9 cellular contexts compared by ENCODE assay signal in the genomic region with DNA sequence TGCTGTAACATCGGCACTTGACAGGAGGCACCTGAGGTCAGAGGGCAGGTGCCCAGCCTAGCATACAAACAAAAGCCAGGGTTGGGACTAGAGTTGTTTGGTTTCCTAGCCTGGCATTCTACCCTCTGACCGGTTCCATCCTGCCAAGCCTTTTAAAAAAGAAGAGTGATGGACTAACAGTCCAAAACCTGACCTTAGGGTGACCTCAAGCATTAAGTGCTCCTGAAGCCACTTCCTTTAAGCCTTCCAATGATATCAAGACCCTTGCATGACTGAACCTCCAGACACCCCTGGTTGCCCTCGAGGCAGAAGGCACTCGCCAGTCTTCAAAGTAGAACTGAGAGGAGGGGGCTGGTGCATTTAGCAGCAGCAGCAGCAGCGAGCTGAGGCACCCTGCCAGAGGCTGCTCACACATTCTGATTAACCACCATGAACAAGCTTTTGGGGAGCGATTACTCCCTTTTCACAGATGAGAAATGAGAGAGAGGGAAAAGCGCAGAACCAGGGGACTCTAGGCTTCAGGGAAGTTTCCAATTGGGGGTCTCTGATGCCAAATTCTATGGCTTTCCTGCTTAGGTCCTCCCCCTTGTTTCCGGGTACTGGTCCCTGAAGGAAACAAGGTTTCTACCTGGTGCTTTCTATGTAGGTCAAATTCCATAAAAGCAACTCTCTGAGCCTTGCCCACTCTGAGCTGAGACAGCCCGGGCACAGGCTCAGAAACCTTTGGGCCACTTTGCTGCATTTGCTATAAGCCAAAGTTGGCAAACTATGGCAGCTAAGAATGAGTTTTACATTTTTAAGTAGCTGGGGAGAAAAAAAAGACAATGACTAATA. TPM values are rescaled to one million over a fixed set of nuclear protein-coding genes. Genes with fewer than 3 reads are reported as not detected.
DNase-seq lines count a peak whose midpoint lies in the region; FAIRE-seq and TF ChIP-seq lines count a peak whose summit lies in the region.
"Had no signal": no experiment of that assay in that cellular context is flagged by ENCODE, and none has a peak within 500 bp of the region (broad histone marks: within the 10 kb centered on the region; RNA-seq: fewer than 3 reads in every experiment).

No MANE protein-coding gene starts in this region.

- H3K27me3 ChIP-seq in liver (ENCODE audit: control insufficient read depth in 4 of 4, insufficient read depth in 4 of 4, low read length in 3 of 4) (no peaks in the 10 kb centered on the region), vagina (no peaks in the 10 kb centered on the region)

- H3K4me3 Mint-ChIP-seq in activated naive CD8-positive, alpha-beta T cell, result peak overlapping the region; percentile 51

- TF ChIP-seq EP300 in Ishikawa (IDR thresholded peaks at IDR 0.05; ENCODE audit: borderline replicate concordance), result no peak

- H3K9me3 ChIP-seq in liver (ENCODE audit: control insufficient read depth in 4 of 4, low read length in 3 of 4) (no peaks in the 10 kb centered on the region), vagina (no peaks in the 10 kb centered on the region)

- H3K36me3 ChIP-seq in liver (ENCODE audit: control insufficient read depth in 4 of 4, insufficient read depth in 3 of 4, low read depth in 1 of 4, low read length in 3 of 4) (no peaks in the 10 kb centered on the region), vagina (no peaks in the 10 kb centered on the region)

- WGBS in liver, result 59% methylated on average over 9 of the region's 9 CpGs

- H3K4me3 ChIP-seq in liver (ENCODE audit: low read depth in 1 of 3, low read length in 3 of 3), result no peak overlapping the region
- H3K4me3 ChIP-seq in vagina, result no peak overlapping the region

- intact Hi-C loops in vagina (cut with DNase I), result no loop called here

- no peak for TF ChIP-seq CTCF in C4-2B (conservative IDR thresholded peaks at IDR 0.05)
- no peak for TF ChIP-seq CTCF in liver (IDR thresholded peaks at IDR 0.05; ENCODE audit: low read depth, low read length, missing input control)
- no peak for TF ChIP-seq CTCF in vagina (IDR thresholded peaks at IDR 0.05)
- TF ChIP-seq CTCF in D721Med (IDR thresholded peaks at IDR 0.05; ENCODE audit: insufficient read depth, missing control alignments), result no peak

- no peaks in the 10 kb centered on the region for H3K9me3 Mint-ChIP-seq in activated naive CD8-positive, alpha-beta T cell (ENCODE audit: low read depth)

- H3K27ac Mint-ChIP-seq in activated naive CD8-positive, alpha-beta T cell, result peak overlapping the region; percentile 74

- TF ChIP-seq POLR2A in vagina (IDR thresholded peaks at IDR 0.05), result no peak

- H3K27ac ChIP-seq in C4-2B, result peak overlapping the region; percentile 99
- no peak overlapping the region for H3K27ac ChIP-seq in liver (ENCODE audit: low read depth in 1 of 2, low read length in 2 of 2)
- no peak overlapping the region for H3K27ac ChIP-seq in vagina

- peaks cover 2 to 8% (median 7%) of the 10 kb centered on the region in 4 donors for H3K4me1 ChIP-seq in liver (ENCODE audit: control insufficient read depth in 4 of 4, insufficient read depth in 4 of 4, low read length in 3 of 4)
- peaks cover 80% of the 10 kb centered on the region for H3K4me1 ChIP-seq in vagina

- H3K27me3 Mint-ChIP-seq in activated naive CD8-positive, alpha-beta T cell, result no peaks in the 10 kb centered on the region

- H3K4me1 Mint-ChIP-seq in activated naive CD8-positive, alpha-beta T cell (ENCODE audit: low read depth), result peaks cover 93% of the 10 kb centered on the region

- H3K9ac ChIP-seq in liver (ENCODE audit: low read depth in 1 of 2, low read length in 2 of 2), result no peak overlapping the region

- H3K36me3 Mint-ChIP-seq in activated naive CD8-positive, alpha-beta T cell, result peaks cover 11% of the 10 kb centered on the region

- TF ChIP-seq RAD21 in Ishikawa (IDR thresholded peaks at IDR 0.05; ENCODE audit: low read depth) (no peak), liver (IDR thresholded peaks at IDR 0.05) (no peak)

- FAIRE-seq in D721Med (lab: Jason Lieb, UNC), result no peak

- no peak for DNase-seq in vagina (ENCODE audit: extremely low spot score in 2 of 2)
- DNase-seq in stimulated activated CD4-positive, alpha-beta T cell treated with anti-CD3 and anti-CD28 coated beads, Interleukin-15, amount 100 ng/mL, for 24 hours, result no peak
- no peak for DNase-seq in D721Med (ENCODE audit: insufficient read length, low spot score)
- no peak for DNase-seq in stimulated activated CD4-positive, alpha-beta T cell treated with anti-CD3 and anti-CD28 coated beads, Interleukin-2, amount 100 ng/mL, for 48 hours
- DNase-seq: aorta had no signal

TF ChIP-seq in Ishikawa, 13 proteins besides CTCF, POLR2A, EP300 and RAD21:
- TF ChIP-seq ZBTB7A (IDR thresholded peaks at IDR 0.05; ENCODE audit: low read depth) (0 out of 2 replicates have a peak, but pooled peaks have one; percentile 41), TEAD4 (IDR thresholded peaks at IDR 0.05) (no peak)

TF ChIP-seq in liver, 16 proteins besides CTCF, POLR2A, EP300 and RAD21:
- TF ChIP-seq FOXA1 (IDR thresholded peaks at IDR 0.05) (no peak), SP1 (IDR thresholded peaks at IDR 0.05) (peak; percentile 76), GABPA (IDR thresholded peaks at IDR 0.05 in 1 of 2, conservative IDR thresholded peaks at IDR 0.05 in 1 of 2) (no peak), RXRA (IDR thresholded peaks at IDR 0.05) (peak; percentile 87 to 93), HNF4A (conservative IDR thresholded peaks at IDR 0.05) (peak; percentile 76 to 91), HNF4G (IDR thresholded peaks at IDR 0.05) (peak; percentile 58), NR2F2 (IDR thresholded peaks at IDR 0.05) (peak; percentile 82), FOXA2 (IDR thresholded peaks at IDR 0.05) (no peak), TAF1 (conservative IDR thresholded peaks at IDR 0.05) (no peak), JUND (IDR thresholded peaks at IDR 0.05) (peak in 1 of 2 donors; percentile 25)
- TF ChIP-seq, protein P1, sequence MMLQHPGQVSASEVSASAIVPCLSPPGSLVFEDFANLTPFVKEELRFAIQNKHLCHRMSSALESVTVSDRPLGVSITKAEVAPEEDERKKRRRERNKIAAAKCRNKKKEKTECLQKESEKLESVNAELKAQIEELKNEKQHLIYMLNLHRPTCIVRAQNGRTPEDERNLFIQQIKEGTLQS (IDR thresholded peaks at IDR 0.05), result no peak
- TF ChIP-seq, protein P2, sequence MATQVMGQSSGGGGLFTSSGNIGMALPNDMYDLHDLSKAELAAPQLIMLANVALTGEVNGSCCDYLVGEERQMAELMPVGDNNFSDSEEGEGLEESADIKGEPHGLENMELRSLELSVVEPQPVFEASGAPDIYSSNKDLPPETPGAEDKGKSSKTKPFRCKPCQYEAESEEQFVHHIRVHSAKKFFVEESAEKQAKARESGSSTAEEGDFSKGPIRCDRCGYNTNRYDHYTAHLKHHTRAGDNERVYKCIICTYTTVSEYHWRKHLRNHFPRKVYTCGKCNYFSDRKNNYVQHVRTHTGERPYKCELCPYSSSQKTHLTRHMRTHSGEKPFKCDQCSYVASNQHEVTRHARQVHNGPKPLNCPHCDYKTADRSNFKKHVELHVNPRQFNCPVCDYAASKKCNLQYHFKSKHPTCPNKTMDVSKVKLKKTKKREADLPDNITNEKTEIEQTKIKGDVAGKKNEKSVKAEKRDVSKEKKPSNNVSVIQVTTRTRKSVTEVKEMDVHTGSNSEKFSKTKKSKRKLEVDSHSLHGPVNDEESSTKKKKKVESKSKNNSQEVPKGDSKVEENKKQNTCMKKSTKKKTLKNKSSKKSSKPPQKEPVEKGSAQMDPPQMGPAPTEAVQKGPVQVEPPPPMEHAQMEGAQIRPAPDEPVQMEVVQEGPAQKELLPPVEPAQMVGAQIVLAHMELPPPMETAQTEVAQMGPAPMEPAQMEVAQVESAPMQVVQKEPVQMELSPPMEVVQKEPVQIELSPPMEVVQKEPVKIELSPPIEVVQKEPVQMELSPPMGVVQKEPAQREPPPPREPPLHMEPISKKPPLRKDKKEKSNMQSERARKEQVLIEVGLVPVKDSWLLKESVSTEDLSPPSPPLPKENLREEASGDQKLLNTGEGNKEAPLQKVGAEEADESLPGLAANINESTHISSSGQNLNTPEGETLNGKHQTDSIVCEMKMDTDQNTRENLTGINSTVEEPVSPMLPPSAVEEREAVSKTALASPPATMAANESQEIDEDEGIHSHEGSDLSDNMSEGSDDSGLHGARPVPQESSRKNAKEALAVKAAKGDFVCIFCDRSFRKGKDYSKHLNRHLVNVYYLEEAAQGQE (IDR thresholded peaks at IDR 0.05), result no peak
- TF ChIP-seq, protein P3, sequence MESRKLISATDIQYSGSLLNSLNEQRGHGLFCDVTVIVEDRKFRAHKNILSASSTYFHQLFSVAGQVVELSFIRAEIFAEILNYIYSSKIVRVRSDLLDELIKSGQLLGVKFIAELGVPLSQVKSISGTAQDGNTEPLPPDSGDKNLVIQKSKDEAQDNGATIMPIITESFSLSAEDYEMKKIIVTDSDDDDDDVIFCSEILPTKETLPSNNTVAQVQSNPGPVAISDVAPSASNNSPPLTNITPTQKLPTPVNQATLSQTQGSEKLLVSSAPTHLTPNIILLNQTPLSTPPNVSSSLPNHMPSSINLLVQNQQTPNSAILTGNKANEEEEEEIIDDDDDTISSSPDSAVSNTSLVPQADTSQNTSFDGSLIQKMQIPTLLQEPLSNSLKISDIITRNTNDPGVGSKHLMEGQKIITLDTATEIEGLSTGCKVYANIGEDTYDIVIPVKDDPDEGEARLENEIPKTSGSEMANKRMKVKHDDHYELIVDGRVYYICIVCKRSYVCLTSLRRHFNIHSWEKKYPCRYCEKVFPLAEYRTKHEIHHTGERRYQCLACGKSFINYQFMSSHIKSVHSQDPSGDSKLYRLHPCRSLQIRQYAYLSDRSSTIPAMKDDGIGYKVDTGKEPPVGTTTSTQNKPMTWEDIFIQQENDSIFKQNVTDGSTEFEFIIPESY (IDR thresholded peaks at IDR 0.05), result no peak
- TF ChIP-seq, protein P4, sequence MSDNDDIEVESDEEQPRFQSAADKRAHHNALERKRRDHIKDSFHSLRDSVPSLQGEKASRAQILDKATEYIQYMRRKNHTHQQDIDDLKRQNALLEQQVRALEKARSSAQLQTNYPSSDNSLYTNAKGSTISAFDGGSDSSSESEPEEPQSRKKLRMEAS (IDR thresholded peaks at IDR 0.05), result no peak

RNA-seq across cellular contexts. Expression of a gene that starts 9.1 kb away (rescaled TPM):
- total RNA-seq in liver (100 to 1,000 TPM in 1 of 2 donors, 1 to 10 TPM in 1; 3.4 to 675 TPM), vagina (286 TPM)
- 1 to 10 TPM; 1.1 to 2.5 TPM for polyA plus RNA-seq in liver
